13 cellular contexts compared by ENCODE assay signal in genomic region chr1:236844499-236845271, GRCh38. TPM values are rescaled to one million over a fixed set of nuclear protein-coding genes. Genes with fewer than 3 reads are reported as not detected.
A peak's percentile ranks its signal among the peaks of the same experiment; 100 is the strongest.
DNase-seq lines count a peak whose midpoint lies in the region; TF ChIP-seq lines count a peak whose summit lies in the region.
"Had no signal": no experiment of that assay in that cellular context is flagged by ENCODE, and none has a peak within 500 bp of the region (broad histone marks: within the 10 kb centered on the region; RNA-seq: fewer than 3 reads in every experiment).

No MANE protein-coding gene starts in this region.

- H4K8ac ChIP-seq in mesenchymal stem cell (ENCODE audit: low read length) = no peak overlapping the region

- H2BK5ac ChIP-seq in mesenchymal stem cell (ENCODE audit: low read depth, low read length, poor library complexity, severe bottlenecking) = no peak overlapping the region

- WGBS in mesenchymal stem cell = 56% methylated on average over 5 of the region's 5 CpGs

- H4K91ac ChIP-seq in mesenchymal stem cell (ENCODE audit: low read length) = no peak overlapping the region

- H3K79me1 ChIP-seq in mesenchymal stem cell (replicated peaks; ENCODE audit: low read length, poor library complexity, severe bottlenecking) = peaks cover 6% of the 10 kb centered on the region

- no peak overlapping the region for H3K23ac ChIP-seq in mesenchymal stem cell (ENCODE audit: low read length in 2 of 2)

- TF ChIP-seq CTCF in AG09309 (IDR thresholded peaks at IDR 0.05; ENCODE audit: control insufficient read depth, insufficient read depth, low read depth, low read length, missing control alignments) (no peak), fibroblast of the aortic adventitia (IDR thresholded peaks at IDR 0.05; ENCODE audit: insufficient read depth, low read length) (no peak)

- H3K36me3 ChIP-seq in MG63 (peaks cover 40% of the 10 kb centered on the region), mesenchymal stem cell (ENCODE audit: control insufficient read depth in 1 of 2, insufficient read depth in 2 of 2, low read depth in 1 of 2, low read length in 2 of 2) (peaks cover 11 to 42% of the 10 kb centered on the region in 2 experiments)
- H3K36me3 ChIP-seq: uterus had no signal

- no peak overlapping the region for H3K4me2 ChIP-seq in mesenchymal stem cell (ENCODE audit: low read length, poor library complexity, severe bottlenecking)

- H3K9ac ChIP-seq in mesenchymal stem cell (ENCODE audit: low read length) = no peak overlapping the region

- DNase-seq in AG09309 (ENCODE audit: low read depth) (peak; percentile 21), MG63 (peak; percentile 56), fibroblast of the aortic adventitia (ENCODE audit: low read depth) (peak; percentile 34), mesenchymal stem cell (peak; percentile 66), OCI-M1 (lab: John Stamatoyannopoulos, UW) (no peak), NCI-H446 (lab: John Stamatoyannopoulos, UW) (no peak), UCSD-AML1 (lab: John Stamatoyannopoulos, UW; ENCODE audit: unreplicated experiment) (no peak)
- no peak for DNase-seq in activated CD4-positive, alpha-beta T cell treated with anti-CD3 and anti-CD28 coated beads, Interleukin-2, amount 50 U/mL, for 48 hours
- DNase-seq: lower lobe of right lung; NCI-H1105 treated with DMSO at 0.1 percent for 48 hours; NCI-H510A; stimulated activated CD4-positive, alpha-beta T cell treated with anti-CD3 and anti-CD28 coated beads, Interleukin-15, amount 100 ng/mL, for 24 hours; uterus had no signal

- H3K18ac ChIP-seq in mesenchymal stem cell (ENCODE audit: low read depth in 1 of 2, low read length in 2 of 2) = no peak overlapping the region

- H2BK120ac ChIP-seq in mesenchymal stem cell (ENCODE audit: low read depth, low read length) = no peak overlapping the region

- no peak overlapping the region for H2BK15ac ChIP-seq in mesenchymal stem cell (ENCODE audit: low read depth, poor library complexity, severe bottlenecking)

- no peaks in the 10 kb centered on the region for H3K4me1 ChIP-seq in mesenchymal stem cell (ENCODE audit: control insufficient read depth, insufficient read depth, low read depth, low read length)
- H3K4me1 ChIP-seq: lower lobe of right lung, uterus had no signal

- H3K4me3 ChIP-seq in AG09309 (ENCODE audit: control insufficient read depth, low read depth, low read length) (no peak overlapping the region), MG63 (no peak overlapping the region), fibroblast of the aortic adventitia (ENCODE audit: low read depth, low read length) (no peak overlapping the region), mesenchymal stem cell (ENCODE audit: insufficient read depth in 1 of 2, low read depth in 1 of 2, low read length in 2 of 2) (no peak overlapping the region)
- H3K4me3 ChIP-seq: lower lobe of right lung, uterus had no signal

- H3K4ac ChIP-seq in mesenchymal stem cell (ENCODE audit: low read depth in 1 of 2, low read length in 2 of 2) = no peak overlapping the region

- no peak overlapping the region for H3K14ac ChIP-seq in mesenchymal stem cell (ENCODE audit: low read length in 2 of 2)

- no peak overlapping the region for H2BK12ac ChIP-seq in mesenchymal stem cell (ENCODE audit: low read length in 2 of 2)

- H3K9me3 ChIP-seq in MG63 = no peaks in the 10 kb centered on the region
- no peaks in the 10 kb centered on the region for H3K9me3 ChIP-seq in mesenchymal stem cell (ENCODE audit: control insufficient read depth, low read length)
- H3K9me3 ChIP-seq: lower lobe of right lung, uterus had no signal

- H3K27me3 ChIP-seq in MG63 (no peaks in the 10 kb centered on the region), mesenchymal stem cell (ENCODE audit: control insufficient read depth in 1 of 2, insufficient read depth in 1 of 2, low read length in 2 of 2) (no peaks in the 10 kb centered on the region)
- H3K27me3 ChIP-seq: uterus had no signal

- peak overlapping the region; percentile 35 for H3K27ac ChIP-seq in mesenchymal stem cell (ENCODE audit: low read length, poor library complexity, severe bottlenecking)
- H3K27ac ChIP-seq: lower lobe of right lung, uterus had no signal

- no peak overlapping the region for H2AK5ac ChIP-seq in mesenchymal stem cell (ENCODE audit: low read length, severe bottlenecking)

- no peak overlapping the region for H2AFZ ChIP-seq in mesenchymal stem cell (ENCODE audit: low read depth, low read length)

RNA-seq across cellular contexts. Expression of gene MTR, which starts 49.6 kb away (rescaled TPM):
- 8.7 and 9.5 TPM in 2 replicates for total RNA-seq in MG63 (2014; rRNA removed; shearing (Covaris generic); ENCODE audit: low replicate concordance)
- total RNA-seq in fibroblast of the aortic adventitia (ENCODE audit: low replicate concordance) = 28.5 and 38.4 TPM in 2 replicates
- 7.8 TPM for polyA plus RNA-seq in mesenchymal stem cell (2013, experiment 1 of 2)
- 7.5 TPM for polyA plus RNA-seq in mesenchymal stem cell (2013, experiment 2 of 2)

Comparison
In these comparisons a context has a peak if more than half of its experiments do, and no peak if none do; other contexts are left out.
1. DNase-seq: peak in AG09309 (single experiment), MG63 (single experiment), fibroblast of the aortic adventitia (single experiment) and mesenchymal stem cell (single experiment); none in OCI-M1 (single experiment), activated CD4-positive, alpha-beta T cell treated with anti-CD3 and anti-CD28 coated beads, Interleukin-2, amount 50 U/mL, for 48 hours (0 of 2), NCI-H446 (0 of 2) and UCSD-AML1 (single experiment).